8 cellular contexts compared by ENCODE assay signal in genomic region chr22:38793721-38794466, GRCh38. TPM values are rescaled to one million over a fixed set of nuclear protein-coding genes. Genes with fewer than 3 reads are reported as not detected.
DNase-seq lines count a peak whose midpoint lies in the region; TF ChIP-seq lines count a peak whose summit lies in the region.

DNAL4 (minus strand) TSS chr22:38794143; CDS start chr22:38782731, 11,412 bp downstream.

- H3K27ac ChIP-seq in SJSA1 (peak within 1 kb of the TSS; percentile 69), neural progenitor cell (no peak within 1 kb of the TSS), stomach smooth muscle (ENCODE audit: low read length) (peak within 1 kb of the TSS; percentile 58)

- peak within 1 kb of the TSS; percentile 46 for H3K27ac Mint-ChIP-seq in activated naive CD4-positive, alpha-beta T cell treated with anti-CD3 and anti-CD28 coated beads for 36 hours
- H3K27ac Mint-ChIP-seq in neural progenitor cell, result peak within 1 kb of the TSS; percentile 85

- H2AFZ ChIP-seq in neural progenitor cell (replicated peaks), result peak within 1 kb of the TSS; percentile 73

- H3K4me1 ChIP-seq in SJSA1 (replicated peaks), result peaks cover 22% of the 10 kb centered on the region
- peaks cover 6% of the 10 kb centered on the region for H3K4me1 ChIP-seq in neural progenitor cell
- H3K4me1 ChIP-seq in stomach smooth muscle (ENCODE audit: control insufficient read depth, insufficient read depth, low read length), result peaks cover 11% of the 10 kb centered on the region

- no peaks in the 10 kb centered on the region for H3F3A ChIP-seq in neural progenitor cell (ENCODE audit: low read depth)

- H4K20me1 ChIP-seq in neural progenitor cell (ENCODE audit: low read depth), result no peaks in the 10 kb centered on the region

- peaks cover 18% of the 10 kb centered on the region for H3K4me1 Mint-ChIP-seq in activated naive CD4-positive, alpha-beta T cell treated with anti-CD3 and anti-CD28 coated beads for 36 hours (ENCODE audit: low read depth)
- H3K4me1 Mint-ChIP-seq in neural progenitor cell, result peaks cover 16% of the 10 kb centered on the region

- peak within 1 kb of the TSS; percentile 96 for H3K4me2 ChIP-seq in neural progenitor cell

- peak within 1 kb of the TSS; percentile 76 for H3K4me3 Mint-ChIP-seq in activated naive CD4-positive, alpha-beta T cell treated with anti-CD3 and anti-CD28 coated beads for 36 hours
- peak within 1 kb of the TSS; percentile 97 for H3K4me3 Mint-ChIP-seq in neural progenitor cell

- intact Hi-C loops in activated naive CD4-positive, alpha-beta T cell treated with anti-CD3 and anti-CD28 coated beads for 36 hours (cut with micrococcal nuclease), result loop anchor here (1.0 to 2.0 kb wide), 2 partner anchors 39 to 89 kb away; partner anchors contain the start of genes GTPBP1 and SUN2

- CTCF ChIA-PET in activated naive CD4-positive, alpha-beta T cell treated with anti-CD3 and anti-CD28 coated beads for 36 hours (lab: Charles Lee), result interaction anchor here (0.7 kb wide), 1 partner anchor 76 kb away, joined by 3 read pairs; no protein-coding TSS in a partner anchor

- H3K9ac ChIP-seq in neural progenitor cell (peak within 1 kb of the TSS; percentile 51), stomach smooth muscle (ENCODE audit: low read length in 2 of 2) (peak within 1 kb of the TSS; percentile 86 to 93)

- H3K36me3 ChIP-seq in SJSA1 (peaks cover 11% of the 10 kb centered on the region), neural progenitor cell (no peaks in the 10 kb centered on the region), stomach smooth muscle (ENCODE audit: control insufficient read depth in 2 of 2, insufficient read depth in 2 of 2, low read length in 2 of 2) (peaks cover 7 to 10% of the 10 kb centered on the region in 2 donors)

- H3K9me3 ChIP-seq in SJSA1 (replicated peaks), result no peaks in the 10 kb centered on the region; the same call in 1 of the 2 replicates
- no peaks in the 10 kb centered on the region for H3K9me3 ChIP-seq in neural progenitor cell (ENCODE audit: low read depth)
- H3K9me3 ChIP-seq in stomach smooth muscle (ENCODE audit: control insufficient read depth in 2 of 2, low read length in 2 of 2), result no peaks in the 10 kb centered on the region

- H3K27me3 ChIP-seq in SJSA1 (replicated peaks), result no peaks in the 10 kb centered on the region
- peaks cover 5% of the 10 kb centered on the region for H3K27me3 ChIP-seq in neural progenitor cell
- H3K27me3 ChIP-seq in stomach smooth muscle (ENCODE audit: control insufficient read depth in 1 of 2, insufficient read depth in 2 of 2, low read length in 2 of 2), result peaks cover 0 to 6% of the 10 kb centered on the region in 2 donors

- H3K4me3 ChIP-seq in HFF-Myc (replicated peaks; ENCODE audit: low read depth, low read length) (peak within 1 kb of the TSS; percentile 54), SJSA1 (peak within 1 kb of the TSS; percentile 79), neural progenitor cell (peak within 1 kb of the TSS; percentile 76), stomach smooth muscle (ENCODE audit: low read length in 2 of 2) (peak within 1 kb of the TSS; percentile 92 to 96)

- H3K79me2 ChIP-seq in neural progenitor cell (ENCODE audit: low read depth), result peaks cover 4% of the 10 kb centered on the region

- H3K27me3 Mint-ChIP-seq in activated naive CD4-positive, alpha-beta T cell treated with anti-CD3 and anti-CD28 coated beads for 36 hours (ENCODE audit: low read depth), result no peaks in the 10 kb centered on the region
- H3K27me3 Mint-ChIP-seq in neural progenitor cell (ENCODE audit: insufficient read depth, low read depth), result peaks cover 12% of the 10 kb centered on the region

- no peaks in the 10 kb centered on the region for H3K36me3 Mint-ChIP-seq in activated naive CD4-positive, alpha-beta T cell treated with anti-CD3 and anti-CD28 coated beads for 36 hours (ENCODE audit: low read depth)
- H3K36me3 Mint-ChIP-seq in neural progenitor cell, result no peaks in the 10 kb centered on the region

- DNase-seq in GF-D8 (lab: John Stamatoyannopoulos, UW) (peak; percentile 91), HFF-Myc (ENCODE audit: extremely low read depth, low read depth) (peak; percentile 98), MV-4-11 (lab: John Stamatoyannopoulos, UW) (peak; percentile 99), SJSA1 (ENCODE audit: low read depth in 1 of 2, low spot score in 2 of 2) (peak; percentile 95 to 96), foreskin melanocyte (peak; percentile 95), neural progenitor cell (ENCODE audit: low spot score) (peak; percentile 98)
- DNase-seq in activated naive CD4-positive, alpha-beta T cell treated with anti-CD3 and anti-CD28 coated beads for 36 hours, result peak; percentile 97

- peaks cover 2% of the 10 kb centered on the region for H3K9me3 Mint-ChIP-seq in activated naive CD4-positive, alpha-beta T cell treated with anti-CD3 and anti-CD28 coated beads for 36 hours
- peaks cover 2% of the 10 kb centered on the region for H3K9me3 Mint-ChIP-seq in neural progenitor cell

- TF ChIP-seq CTCF in HFF-Myc (IDR thresholded peaks at IDR 0.05; ENCODE audit: low read depth, low read length, missing control alignments), result no peak
- TF ChIP-seq CTCF in neural progenitor cell (IDR thresholded peaks at IDR 0.05), result no peak

RNA-seq across cellular contexts. Expression of gene DNAL4, which starts in this region (rescaled TPM):
- total RNA-seq in SJSA1 (2014; rRNA removed; shearing (Covaris generic)), result 19.9 and 33.9 TPM in 2 replicates
- total RNA-seq in activated naive CD4-positive, alpha-beta T cell treated with anti-CD3 and anti-CD28 coated beads for 36 hours, result 1 to 10 TPM; 5.9 to 8.0 TPM
- total RNA-seq in neural progenitor cell (ENCODE audit: low replicate concordance), result 10.7 and 24.3 TPM in 2 replicates
